1 cellular context compared by ENCODE assay signal in the genomic region with DNA sequence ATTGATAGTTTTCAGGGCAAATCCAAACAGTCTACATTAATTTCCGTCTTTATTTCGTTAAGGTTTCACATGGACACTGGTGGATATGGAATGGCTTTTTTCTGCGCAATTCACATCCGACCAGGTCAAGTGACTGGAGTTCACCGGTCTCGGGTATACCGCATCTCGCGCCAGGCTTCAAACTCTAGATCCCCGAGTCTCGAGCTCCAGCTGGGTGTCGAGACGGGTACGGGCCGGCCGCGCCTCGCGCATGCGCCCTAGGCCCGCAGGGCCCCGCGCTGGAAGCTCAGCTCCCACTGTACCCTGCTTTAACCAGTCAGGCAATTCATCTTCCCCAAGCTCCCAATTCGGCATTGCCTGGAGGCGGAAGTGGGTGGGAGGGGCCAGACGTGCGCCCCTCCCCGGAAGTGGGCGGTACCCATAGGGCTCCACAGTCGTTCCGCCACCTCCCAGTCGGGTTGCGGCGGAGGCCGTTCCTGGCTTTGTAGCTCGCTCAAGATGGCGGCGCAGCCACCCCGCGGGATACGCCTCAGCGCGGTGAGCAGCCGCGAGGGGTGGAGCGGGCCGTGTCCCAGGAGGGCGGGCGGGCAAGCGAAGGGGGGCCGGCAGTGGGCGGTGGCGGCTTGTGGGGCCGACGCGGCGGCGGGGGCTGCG.
A peak's percentile ranks its signal among the peaks of the same experiment; 100 is the strongest.
TF ChIP-seq lines count a peak whose summit lies in the region.

A gene with protein sequence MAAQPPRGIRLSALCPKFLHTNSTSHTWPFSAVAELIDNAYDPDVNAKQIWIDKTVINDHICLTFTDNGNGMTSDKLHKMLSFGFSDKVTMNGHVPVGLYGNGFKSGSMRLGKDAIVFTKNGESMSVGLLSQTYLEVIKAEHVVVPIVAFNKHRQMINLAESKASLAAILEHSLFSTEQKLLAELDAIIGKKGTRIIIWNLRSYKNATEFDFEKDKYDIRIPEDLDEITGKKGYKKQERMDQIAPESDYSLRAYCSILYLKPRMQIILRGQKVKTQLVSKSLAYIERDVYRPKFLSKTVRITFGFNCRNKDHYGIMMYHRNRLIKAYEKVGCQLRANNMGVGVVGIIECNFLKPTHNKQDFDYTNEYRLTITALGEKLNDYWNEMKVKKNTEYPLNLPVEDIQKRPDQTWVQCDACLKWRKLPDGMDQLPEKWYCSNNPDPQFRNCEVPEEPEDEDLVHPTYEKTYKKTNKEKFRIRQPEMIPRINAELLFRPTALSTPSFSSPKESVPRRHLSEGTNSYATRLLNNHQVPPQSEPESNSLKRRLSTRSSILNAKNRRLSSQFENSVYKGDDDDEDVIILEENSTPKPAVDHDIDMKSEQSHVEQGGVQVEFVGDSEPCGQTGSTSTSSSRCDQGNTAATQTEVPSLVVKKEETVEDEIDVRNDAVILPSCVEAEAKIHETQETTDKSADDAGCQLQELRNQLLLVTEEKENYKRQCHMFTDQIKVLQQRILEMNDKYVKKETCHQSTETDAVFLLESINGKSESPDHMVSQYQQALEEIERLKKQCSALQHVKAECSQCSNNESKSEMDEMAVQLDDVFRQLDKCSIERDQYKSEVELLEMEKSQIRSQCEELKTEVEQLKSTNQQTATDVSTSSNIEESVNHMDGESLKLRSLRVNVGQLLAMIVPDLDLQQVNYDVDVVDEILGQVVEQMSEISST (plus strand): TSS at position 431 of the 654 bp plus-strand sequence. CDS start 68 bp downstream, at position 499.

TF ChIP-seq in GM12878, 131 proteins besides CTCF, POLR2A, EP300 and RAD21 (continued from another document and continues in another):
- TF ChIP-seq, protein P1, sequence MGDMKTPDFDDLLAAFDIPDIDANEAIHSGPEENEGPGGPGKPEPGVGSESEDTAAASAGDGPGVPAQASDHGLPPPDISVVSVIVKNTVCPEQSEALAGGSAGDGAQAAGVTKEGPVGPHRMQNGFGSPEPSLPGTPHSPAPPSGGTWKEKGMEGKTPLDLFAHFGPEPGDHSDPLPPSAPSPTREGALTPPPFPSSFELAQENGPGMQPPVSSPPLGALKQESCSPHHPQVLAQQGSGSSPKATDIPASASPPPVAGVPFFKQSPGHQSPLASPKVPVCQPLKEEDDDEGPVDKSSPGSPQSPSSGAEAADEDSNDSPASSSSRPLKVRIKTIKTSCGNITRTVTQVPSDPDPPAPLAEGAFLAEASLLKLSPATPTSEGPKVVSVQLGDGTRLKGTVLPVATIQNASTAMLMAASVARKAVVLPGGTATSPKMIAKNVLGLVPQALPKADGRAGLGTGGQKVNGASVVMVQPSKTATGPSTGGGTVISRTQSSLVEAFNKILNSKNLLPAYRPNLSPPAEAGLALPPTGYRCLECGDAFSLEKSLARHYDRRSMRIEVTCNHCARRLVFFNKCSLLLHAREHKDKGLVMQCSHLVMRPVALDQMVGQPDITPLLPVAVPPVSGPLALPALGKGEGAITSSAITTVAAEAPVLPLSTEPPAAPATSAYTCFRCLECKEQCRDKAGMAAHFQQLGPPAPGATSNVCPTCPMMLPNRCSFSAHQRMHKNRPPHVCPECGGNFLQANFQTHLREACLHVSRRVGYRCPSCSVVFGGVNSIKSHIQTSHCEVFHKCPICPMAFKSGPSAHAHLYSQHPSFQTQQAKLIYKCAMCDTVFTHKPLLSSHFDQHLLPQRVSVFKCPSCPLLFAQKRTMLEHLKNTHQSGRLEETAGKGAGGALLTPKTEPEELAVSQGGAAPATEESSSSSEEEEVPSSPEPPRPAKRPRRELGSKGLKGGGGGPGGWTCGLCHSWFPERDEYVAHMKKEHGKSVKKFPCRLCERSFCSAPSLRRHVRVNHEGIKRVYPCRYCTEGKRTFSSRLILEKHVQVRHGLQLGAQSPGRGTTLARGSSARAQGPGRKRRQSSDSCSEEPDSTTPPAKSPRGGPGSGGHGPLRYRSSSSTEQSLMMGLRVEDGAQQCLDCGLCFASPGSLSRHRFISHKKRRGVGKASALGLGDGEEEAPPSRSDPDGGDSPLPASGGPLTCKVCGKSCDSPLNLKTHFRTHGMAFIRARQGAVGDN (IDR thresholded peaks at IDR 0.05): peak; percentile 81
- no peak for TF ChIP-seq BMI1 (IDR thresholded peaks at IDR 0.05; ENCODE audit: borderline replicate concordance)
- TF ChIP-seq, protein P2, sequence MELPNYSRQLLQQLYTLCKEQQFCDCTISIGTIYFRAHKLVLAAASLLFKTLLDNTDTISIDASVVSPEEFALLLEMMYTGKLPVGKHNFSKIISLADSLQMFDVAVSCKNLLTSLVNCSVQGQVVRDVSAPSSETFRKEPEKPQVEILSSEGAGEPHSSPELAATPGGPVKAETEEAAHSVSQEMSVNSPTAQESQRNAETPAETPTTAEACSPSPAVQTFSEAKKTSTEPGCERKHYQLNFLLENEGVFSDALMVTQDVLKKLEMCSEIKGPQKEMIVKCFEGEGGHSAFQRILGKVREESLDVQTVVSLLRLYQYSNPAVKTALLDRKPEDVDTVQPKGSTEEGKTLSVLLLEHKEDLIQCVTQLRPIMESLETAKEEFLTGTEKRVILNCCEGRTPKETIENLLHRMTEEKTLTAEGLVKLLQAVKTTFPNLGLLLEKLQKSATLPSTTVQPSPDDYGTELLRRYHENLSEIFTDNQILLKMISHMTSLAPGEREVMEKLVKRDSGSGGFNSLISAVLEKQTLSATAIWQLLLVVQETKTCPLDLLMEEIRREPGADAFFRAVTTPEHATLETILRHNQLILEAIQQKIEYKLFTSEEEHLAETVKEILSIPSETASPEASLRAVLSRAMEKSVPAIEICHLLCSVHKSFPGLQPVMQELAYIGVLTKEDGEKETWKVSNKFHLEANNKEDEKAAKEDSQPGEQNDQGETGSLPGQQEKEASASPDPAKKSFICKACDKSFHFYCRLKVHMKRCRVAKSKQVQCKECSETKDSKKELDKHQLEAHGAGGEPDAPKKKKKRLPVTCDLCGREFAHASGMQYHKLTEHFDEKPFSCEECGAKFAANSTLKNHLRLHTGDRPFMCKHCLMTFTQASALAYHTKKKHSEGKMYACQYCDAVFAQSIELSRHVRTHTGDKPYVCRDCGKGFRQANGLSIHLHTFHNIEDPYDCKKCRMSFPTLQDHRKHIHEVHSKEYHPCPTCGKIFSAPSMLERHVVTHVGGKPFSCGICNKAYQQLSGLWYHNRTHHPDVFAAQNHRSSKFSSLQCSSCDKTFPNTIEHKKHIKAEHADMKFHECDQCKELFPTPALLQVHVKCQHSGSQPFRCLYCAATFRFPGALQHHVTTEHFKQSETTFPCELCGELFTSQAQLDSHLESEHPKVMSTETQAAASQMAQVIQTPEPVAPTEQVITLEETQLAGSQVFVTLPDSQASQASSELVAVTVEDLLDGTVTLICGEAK (IDR thresholded peaks at IDR 0.05; ENCODE audit: borderline replicate concordance): peak; percentile 84
- TF ChIP-seq, protein P3, sequence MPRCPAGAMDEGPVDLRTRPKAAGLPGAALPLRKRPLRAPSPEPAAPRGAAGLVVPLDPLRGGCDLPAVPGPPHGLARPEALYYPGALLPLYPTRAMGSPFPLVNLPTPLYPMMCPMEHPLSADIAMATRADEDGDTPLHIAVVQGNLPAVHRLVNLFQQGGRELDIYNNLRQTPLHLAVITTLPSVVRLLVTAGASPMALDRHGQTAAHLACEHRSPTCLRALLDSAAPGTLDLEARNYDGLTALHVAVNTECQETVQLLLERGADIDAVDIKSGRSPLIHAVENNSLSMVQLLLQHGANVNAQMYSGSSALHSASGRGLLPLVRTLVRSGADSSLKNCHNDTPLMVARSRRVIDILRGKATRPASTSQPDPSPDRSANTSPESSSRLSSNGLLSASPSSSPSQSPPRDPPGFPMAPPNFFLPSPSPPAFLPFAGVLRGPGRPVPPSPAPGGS (IDR thresholded peaks at IDR 0.05; ENCODE audit: borderline replicate concordance, insufficient read depth, low read depth, low read length, poor library complexity, severe bottlenecking): peak; percentile 65
- TF ChIP-seq CBFB (IDR thresholded peaks at IDR 0.05; ENCODE audit: low read depth): peak; percentile 87
- peak; percentile 97 for TF ChIP-seq YY1 (IDR thresholded peaks at IDR 0.05; ENCODE audit: low read depth, low read length)
- peak; percentile 60 for TF ChIP-seq HCFC1 (IDR thresholded peaks at IDR 0.05; ENCODE audit: low read length)
- TF ChIP-seq GATAD2B (conservative IDR thresholded peaks at IDR 0.05; ENCODE audit: low read depth): peak; percentile 20; the same call in 1 of the 2 replicates
- TF ChIP-seq CHD2 (IDR thresholded peaks at IDR 0.05; ENCODE audit: borderline replicate concordance, low read depth, low read length): peak; percentile 80
- TF ChIP-seq RB1 (IDR thresholded peaks at IDR 0.05; ENCODE audit: borderline replicate concordance): peak; percentile 66; the same call in 1 of the 2 replicates
- 0 out of 2 replicates have a peak, but pooled peaks have one; percentile 50 for TF ChIP-seq HDGF (IDR thresholded peaks at IDR 0.05)
- TF ChIP-seq NBN (IDR thresholded peaks at IDR 0.05): peak; percentile 55; the same call in 1 of the 2 replicates
- TF ChIP-seq MYC (IDR thresholded peaks at IDR 0.05; ENCODE audit: insufficient read depth, insufficient read length, insufficient replicate concordance, low read length, severe bottlenecking): peak; percentile 8
- peak in 1 of 2 experiments; percentile 48; a peak in 2 of 3 replicates for TF ChIP-seq EGR1 (IDR thresholded peaks at IDR 0.05; ENCODE audit: borderline replicate concordance in 1 of 2, low read depth in 2 of 2, low read length in 2 of 2)
- no peak for TF ChIP-seq TBL1XR1 (IDR thresholded peaks at IDR 0.05; ENCODE audit: low read depth, low read length)
- no peak for TF ChIP-seq NFXL1 (IDR thresholded peaks at IDR 0.05; ENCODE audit: borderline replicate concordance)
- TF ChIP-seq MEF2B (IDR thresholded peaks at IDR 0.05; ENCODE audit: partially characterized antibody, poor library complexity, severe bottlenecking): peak; percentile 48
- peak; percentile 70 for TF ChIP-seq CREB1 (IDR thresholded peaks at IDR 0.05; ENCODE audit: low read depth)
- peak; percentile 87 for TF ChIP-seq SMAD5 (IDR thresholded peaks at IDR 0.05; ENCODE audit: low read depth)
- TF ChIP-seq SRF (IDR thresholded peaks at IDR 0.05; ENCODE audit: low read depth in 2 of 2, low read length in 2 of 2): peak; percentile 90 to 97
- no peak for TF ChIP-seq NFIC (IDR thresholded peaks at IDR 0.05; ENCODE audit: low read depth, low read length)
- TF ChIP-seq, protein P4, sequence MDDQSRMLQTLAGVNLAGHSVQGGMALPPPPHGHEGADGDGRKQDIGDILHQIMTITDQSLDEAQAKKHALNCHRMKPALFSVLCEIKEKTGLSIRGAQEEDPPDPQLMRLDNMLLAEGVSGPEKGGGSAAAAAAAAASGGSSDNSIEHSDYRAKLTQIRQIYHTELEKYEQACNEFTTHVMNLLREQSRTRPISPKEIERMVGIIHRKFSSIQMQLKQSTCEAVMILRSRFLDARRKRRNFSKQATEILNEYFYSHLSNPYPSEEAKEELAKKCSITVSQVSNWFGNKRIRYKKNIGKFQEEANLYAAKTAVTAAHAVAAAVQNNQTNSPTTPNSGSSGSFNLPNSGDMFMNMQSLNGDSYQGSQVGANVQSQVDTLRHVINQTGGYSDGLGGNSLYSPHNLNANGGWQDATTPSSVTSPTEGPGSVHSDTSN (IDR thresholded peaks at IDR 0.05; ENCODE audit: insufficient replicate concordance, low read depth, low read length): peak; percentile 84
- TF ChIP-seq SMARCA5 (IDR thresholded peaks at IDR 0.05): 0 out of 2 replicates have a peak, but pooled peaks have one; percentile 6
- TF ChIP-seq CREM (IDR thresholded peaks at IDR 0.05; ENCODE audit: low read depth): peak; percentile 65; the same call in 1 of the 2 replicates
- TF ChIP-seq STAT1 (conservative IDR thresholded peaks at IDR 0.05): 0 out of 2 replicates have a peak, but pooled peaks have one; percentile 46
- peak; percentile 12; the same call in 1 of the 2 replicates for TF ChIP-seq MXI1 (IDR thresholded peaks at IDR 0.05; ENCODE audit: low read depth, low read length)
- TF ChIP-seq CEBPB (IDR thresholded peaks at IDR 0.05; ENCODE audit: borderline replicate concordance in 1 of 2, low read depth in 2 of 2, low read length in 2 of 2): no peak
- TF ChIP-seq JUND (IDR thresholded peaks at IDR 0.05; ENCODE audit: low read depth, low read length): no peak
- 0 out of 2 replicates have a peak, but pooled peaks have one; percentile 35 for TF ChIP-seq POLR2AphosphoS2 (IDR thresholded peaks at IDR 0.05; ENCODE audit: low read depth, low read length)
- TF ChIP-seq SPI1 (IDR thresholded peaks at IDR 0.05; ENCODE audit: borderline replicate concordance, insufficient read depth, low read depth, low read length): peak; percentile 60; the same call in 1 of the 2 replicates
- 0 out of 2 replicates have a peak, but pooled peaks have one; percentile 54 for TF ChIP-seq IRF4 (IDR thresholded peaks at IDR 0.05; ENCODE audit: low read depth, low read length)
- peak; percentile 96 for TF ChIP-seq TAF1 (IDR thresholded peaks at IDR 0.05; ENCODE audit: borderline replicate concordance, low read depth, low read length)
- TF ChIP-seq, protein P5, sequence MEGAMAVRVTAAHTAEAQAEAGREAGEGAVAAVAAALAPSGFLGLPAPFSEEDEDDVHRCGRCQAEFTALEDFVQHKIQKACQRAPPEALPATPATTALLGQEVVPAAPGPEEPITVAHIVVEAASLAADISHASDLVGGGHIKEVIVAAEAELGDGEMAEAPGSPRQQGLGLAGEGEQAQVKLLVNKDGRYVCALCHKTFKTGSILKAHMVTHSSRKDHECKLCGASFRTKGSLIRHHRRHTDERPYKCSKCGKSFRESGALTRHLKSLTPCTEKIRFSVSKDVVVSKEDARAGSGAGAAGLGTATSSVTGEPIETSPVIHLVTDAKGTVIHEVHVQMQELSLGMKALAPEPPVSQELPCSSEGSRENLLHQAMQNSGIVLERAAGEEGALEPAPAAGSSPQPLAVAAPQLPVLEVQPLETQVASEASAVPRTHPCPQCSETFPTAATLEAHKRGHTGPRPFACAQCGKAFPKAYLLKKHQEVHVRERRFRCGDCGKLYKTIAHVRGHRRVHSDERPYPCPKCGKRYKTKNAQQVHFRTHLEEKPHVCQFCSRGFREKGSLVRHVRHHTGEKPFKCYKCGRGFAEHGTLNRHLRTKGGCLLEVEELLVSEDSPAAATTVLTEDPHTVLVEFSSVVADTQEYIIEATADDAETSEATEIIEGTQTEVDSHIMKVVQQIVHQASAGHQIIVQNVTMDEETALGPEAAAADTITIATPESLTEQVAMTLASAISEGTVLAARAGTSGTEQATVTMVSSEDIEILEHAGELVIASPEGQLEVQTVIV (IDR thresholded peaks at IDR 0.05; ENCODE audit: borderline replicate concordance, partially characterized antibody): peak; percentile 79
- peak; percentile 19 for TF ChIP-seq RELA (IDR thresholded peaks at IDR 0.05; ENCODE audit: borderline replicate concordance, partially characterized antibody)
- peak; percentile 75 for TF ChIP-seq EED (IDR thresholded peaks at IDR 0.05; ENCODE audit: low read depth)
- TF ChIP-seq POU2F2 (IDR thresholded peaks at IDR 0.05; ENCODE audit: borderline replicate concordance, low read depth, low read length): peak; percentile 65; the same call in 1 of the 3 replicates
- TF ChIP-seq IKZF2 (IDR thresholded peaks at IDR 0.05): peak; percentile 57 to 59; a peak in 3 of 4 replicates
- TF ChIP-seq BHLHE40 (IDR thresholded peaks at IDR 0.05; ENCODE audit: borderline replicate concordance in 1 of 2, low read depth in 2 of 2, low read length in 1 of 2): peak in 1 of 2 experiments; percentile 38; a peak in 1 of 4 replicates
- TF ChIP-seq SP1 (IDR thresholded peaks at IDR 0.05; ENCODE audit: low read depth, low read length): peak; percentile 96
